ENCODE assay signal across 8 cellular contexts in the genomic region with DNA sequence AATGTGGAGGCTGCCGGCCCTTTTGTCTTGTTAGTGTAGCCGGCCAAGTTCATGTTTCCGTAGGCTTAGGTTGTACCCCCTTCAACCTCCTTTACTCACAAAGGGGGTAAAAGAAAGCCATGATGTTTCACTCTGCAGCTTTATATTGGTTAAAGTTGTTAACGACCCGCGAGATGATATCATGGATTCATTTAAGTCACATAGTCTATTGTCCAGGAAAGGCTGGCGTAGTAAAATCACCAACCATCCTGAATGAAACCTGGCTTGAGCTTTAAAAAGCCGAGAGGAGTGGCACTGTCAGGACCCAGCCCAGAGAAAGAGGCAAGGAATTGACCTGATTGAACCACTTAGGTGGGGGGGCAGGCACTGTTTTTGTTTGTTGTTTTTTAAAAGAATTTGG. TPM values are rescaled to one million over a fixed set of nuclear protein-coding genes. Genes with fewer than 3 reads are reported as not detected.
A peak's percentile ranks its signal among the peaks of the same experiment; 100 is the strongest.
DNase-seq lines count a peak whose midpoint lies in the region; ATAC-seq and TF ChIP-seq lines count a peak whose summit lies in the region.

No MANE protein-coding gene starts in this region.

- TF ChIP-seq CTCF in AG04449 (IDR thresholded peaks at IDR 0.05; ENCODE audit: insufficient read depth, low read length, missing control alignments) (no peak), colonic mucosa (IDR thresholded peaks at IDR 0.05) (no peak)

- H3K27ac ChIP-seq in colonic mucosa, result peak overlapping the region; percentile 96
- peak overlapping the region; percentile 41 for H3K27ac ChIP-seq in mesodermal cell (ENCODE audit: low read depth, low read length, severe bottlenecking)

- peak overlapping the region; percentile 78 to 85 for H3K9ac ChIP-seq in colonic mucosa (ENCODE audit: low read depth in 2 of 2, low read length in 2 of 2)

- no peaks in the 10 kb centered on the region for H3K9me3 ChIP-seq in colonic mucosa
- no peaks in the 10 kb centered on the region for H3K9me3 ChIP-seq in mesodermal cell (ENCODE audit: control insufficient read depth, low read length)

- intact Hi-C loops in colonic mucosa (cut with DNase I), result loop anchor here (10.0 kb wide), 1 partner anchor 434 kb away; no protein-coding TSS in a partner anchor

- H3K4me3 ChIP-seq in AG04449 (ENCODE audit: low read depth, low read length) (peak overlapping the region; percentile 79), colonic mucosa (peak overlapping the region; percentile 98), mesodermal cell (ENCODE audit: extremely low read depth, insufficient read depth, low read length, poor library complexity, severe bottlenecking) (peak overlapping the region; percentile 72)
- peak overlapping the region; percentile 77 for H3K4me3 ChIP-seq in Jurkat, Clone E6-1 (ENCODE audit: low read length)

- H3K27me3 ChIP-seq in colonic mucosa, result no peaks in the 10 kb centered on the region

- no peaks in the 10 kb centered on the region for H3K36me3 ChIP-seq in colonic mucosa
- H3K36me3 ChIP-seq in mesodermal cell (ENCODE audit: control insufficient read depth, insufficient read depth, low read length), result peaks cover 36% of the 10 kb centered on the region

- CTCF ChIA-PET in AG04449 (lab: Yijun Ruan, JAX), result interaction anchor here (1.1 to 6.4 kb wide), 7 partner anchors 12 to 480 kb away, joined by 4 to 61 read pairs (median 6); no protein-coding TSS in a partner anchor

- POLR2A ChIA-PET in AG04449 (lab: Yijun Ruan, JAX), result interaction anchor here (0.8 to 1.2 kb wide), 2 partner anchors 13 to 287 kb away, joined by 3 read pairs; no protein-coding TSS in a partner anchor

- peaks cover 8% of the 10 kb centered on the region for H3K4me1 ChIP-seq in colonic mucosa
- H3K4me1 ChIP-seq in mesodermal cell (ENCODE audit: control insufficient read depth, insufficient read depth, low read length, poor library complexity, severe bottlenecking), result no peaks in the 10 kb centered on the region

- ATAC-seq in HG02763 (IDR thresholded peaks at IDR 0.05; ENCODE audit: unreplicated experiment), result no peak

- DNase-seq in AG04449 (ENCODE audit: low read depth, low spot score), result no peak
- DNase-seq in Jurkat, Clone E6-1 (ENCODE audit: low read depth, low spot score), result no peak
- DNase-seq in colonic mucosa, result no peak
- no peak for DNase-seq in putamen (ENCODE audit: low spot score)
- DNase-seq in OCI-M1 (lab: John Stamatoyannopoulos, UW), result no peak
- DNase-seq in MV-4-11 (lab: John Stamatoyannopoulos, UW), result no peak

- 35 to 46% methylated on average over 3 to 5 of the region's 8 CpGs for WGBS in mesodermal cell (ENCODE audit: insufficient coverage in 2 of 2), 2 experiments

RNA-seq across cellular contexts. Expression of a gene that starts 1.3 kb away (rescaled TPM):
- 102 TPM for polyA plus RNA-seq in Jurkat, Clone E6-1 (2012; ENCODE audit: insufficient read depth, insufficient read length)
- total RNA-seq in colonic mucosa, result 10 to 100 TPM; 48.7 to 68.3 TPM
- 34.8 TPM for polyA plus RNA-seq in mesodermal cell (2013, experiment 1 of 2)
- 31.6 TPM for polyA plus RNA-seq in mesodermal cell (2013, experiment 2 of 2)

RNA-seq across cellular contexts. Expression of a gene that starts 5.4 kb away (rescaled TPM):
- polyA plus RNA-seq in Jurkat, Clone E6-1 (2012; ENCODE audit: insufficient read depth, insufficient read length), result 82.9 TPM
- total RNA-seq in colonic mucosa, result 1 to 10 TPM; 5.0 to 8.9 TPM
- polyA plus RNA-seq in mesodermal cell (2013, experiment 1 of 2), result 10.4 TPM
- 11.2 TPM for polyA plus RNA-seq in mesodermal cell (2013, experiment 2 of 2)

RNA-seq across cellular contexts. Expression of a gene that starts 17.7 kb away (rescaled TPM):
- 6.1 TPM for polyA plus RNA-seq in Jurkat, Clone E6-1 (2012; ENCODE audit: insufficient read depth, insufficient read length)
- 10 to 100 TPM; 21.3 to 32.8 TPM for total RNA-seq in colonic mucosa
- polyA plus RNA-seq in mesodermal cell (2013, experiment 1 of 2), result 2.5 TPM
- polyA plus RNA-seq in mesodermal cell (2013, experiment 2 of 2), result 2.7 TPM

RNA-seq across cellular contexts. Expression of a gene that starts 46.3 kb away (rescaled TPM):
- 9.3 TPM for polyA plus RNA-seq in Jurkat, Clone E6-1 (2012; ENCODE audit: insufficient read depth, insufficient read length)
- total RNA-seq in colonic mucosa, result 10 to 100 TPM; 25.1 to 27.7 TPM
- polyA plus RNA-seq in mesodermal cell (2013, experiment 1 of 2), result 16.7 TPM
- polyA plus RNA-seq in mesodermal cell (2013, experiment 2 of 2), result 14.5 TPM
